ENCODE assay signal across 21 cellular contexts in genomic region chr7:138278601-138279000, GRCh38.
"Had no signal": no experiment of that assay in that cellular context is flagged by ENCODE, and none has a peak within 500 bp of the region (broad histone marks: within the 10 kb centered on the region; RNA-seq: fewer than 3 reads in every experiment).

No MANE protein-coding gene starts in this region.

- H3K36me3 ChIP-seq: left ventricle myocardium inferior, ovary, vagina had no signal

- ATAC-seq: activated CD4-positive, alpha-beta T cell treated with anti-CD3 and anti-CD28 coated beads for 36 hours; mucosa of descending colon; naive thymus-derived CD8-positive, alpha-beta T cell; psoas muscle; right cardiac atrium; stimulated activated naive CD8-positive, alpha-beta T cell treated with anti-CD3 and anti-CD28 coated beads, Interleukin-15, amount 100 ng/mL, for 72 hours; WTC11 had no signal

- H3K27ac ChIP-seq: left ventricle myocardium inferior, ovary, psoas muscle, skin epidermis, vagina had no signal

- DNase-seq: activated CD4-positive, alpha-beta T cell treated with anti-CD3 and anti-CD28 coated beads for 36 hours; activated CD4-positive, alpha-beta T cell treated with anti-CD3 and anti-CD28 coated beads, Interleukin-2, amount 50 U/mL, for 48 hours; activated naive CD4-positive, alpha-beta T cell treated with Interleukin-2 at 50 U/mL for 16 hours; activated naive CD8-positive, alpha-beta T cell treated with anti-CD3 and anti-CD28 coated beads, Interleukin-2, amount 10 ng/mL, durations not matched to agents 7 days and 5 days; foreskin melanocyte; glutamatergic neuron; hippocampal formation; left ventricle myocardium inferior; mucosa of descending colon; naive thymus-derived CD8-positive, alpha-beta T cell; ovary; psoas muscle; right cardiac atrium; stimulated activated CD4-positive, alpha-beta T cell treated with anti-CD3 and anti-CD28 coated beads, Interleukin-2, amount 100 ng/mL, for 48 hours; stimulated activated naive CD8-positive, alpha-beta T cell treated with anti-CD3 and anti-CD28 coated beads, Interleukin-15, amount 100 ng/mL, for 72 hours; SW 1271; T-helper 2 cell; trophoblast cell had no signal

- H3K4me1 ChIP-seq: left ventricle myocardium inferior, psoas muscle, vagina had no signal

- H3K4me3 ChIP-seq: left ventricle myocardium inferior, mucosa of descending colon, ovary, psoas muscle, skin epidermis, vagina had no signal

- H3K9me3 ChIP-seq: mucosa of descending colon, ovary, psoas muscle, vagina had no signal
